1 cellular context compared by ENCODE assay signal in genomic region chr11:112042961-112043304, GRCh38.
A peak's percentile ranks its signal among the peaks of the same experiment; 100 is the strongest.
TF ChIP-seq lines count a peak whose summit lies in the region.

No MANE protein-coding gene starts in this region.

TF ChIP-seq in HCT116, 20 proteins besides CTCF, POLR2A, EP300 and RAD21:
- TF ChIP-seq ZNF274 (IDR thresholded peaks at IDR 0.05; ENCODE audit: low read depth, low read length) (no peak), CBX3 (IDR thresholded peaks at IDR 0.05; ENCODE audit: low read depth) (0 out of 2 replicates have a peak, but pooled peaks have one; percentile 0)
